8 cellular contexts compared by ENCODE assay signal in the genomic region with DNA sequence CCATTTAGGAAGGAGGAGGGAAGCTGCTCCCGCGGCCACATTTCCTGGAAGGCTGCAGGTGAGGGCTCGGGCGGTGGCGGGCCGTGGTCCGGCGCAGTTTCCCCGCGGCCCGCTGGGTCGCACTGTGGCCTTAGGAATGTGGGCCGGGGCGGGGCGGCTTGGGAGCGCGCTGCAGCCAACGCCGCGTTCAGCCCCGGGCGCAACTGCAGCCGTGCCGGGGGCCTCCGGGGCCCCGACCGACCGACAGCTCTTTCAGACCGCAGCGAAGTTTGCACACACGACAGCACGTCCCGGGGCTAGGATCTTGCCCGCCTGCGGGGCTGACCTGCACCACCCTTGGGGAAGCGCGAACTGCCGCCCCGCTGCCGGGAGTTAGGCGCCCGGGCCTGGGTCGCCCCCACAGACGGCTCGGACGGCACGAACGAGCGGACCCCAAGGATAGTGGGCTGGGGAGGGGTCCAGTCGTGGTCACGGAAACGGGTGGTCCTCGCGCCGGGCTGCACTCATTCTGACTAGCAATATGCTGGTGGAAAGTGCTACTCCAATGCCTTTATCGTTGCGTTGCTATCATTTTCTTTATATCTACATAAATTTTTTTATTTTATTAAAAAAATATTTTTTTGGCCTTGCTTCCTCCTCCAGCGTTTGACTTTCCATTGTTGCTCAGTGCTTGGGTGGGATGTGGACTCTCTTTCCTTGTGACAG.
DNase-seq lines count a peak whose midpoint lies in the region; ATAC-seq and TF ChIP-seq lines count a peak whose summit lies in the region.

No MANE protein-coding gene starts in this region.

- peaks cover 23% of the 10 kb centered on the region for H3K27me3 Mint-ChIP-seq in activated B cell treated with CpG ODN at 0.5 μM for 24 hours

- H3K27ac Mint-ChIP-seq in activated B cell treated with CpG ODN at 0.5 μM for 24 hours = no peak overlapping the region

- intact Hi-C loops in activated B cell treated with CpG ODN at 0.5 μM for 24 hours (cut with micrococcal nuclease) = loop anchor here (1.0 kb wide), 1 partner anchor 293 kb away; no protein-coding TSS in a partner anchor

- peak overlapping the region; percentile 28 for H3K4me3 Mint-ChIP-seq in activated B cell treated with CpG ODN at 0.5 μM for 24 hours

- CTCF ChIA-PET in activated B cell treated with CpG ODN at 0.5 μM for 24 hours (lab: Charles Lee) = interaction anchor here (0.8 to 1.6 kb wide), 3 partner anchors 288 to 293 kb away, joined by 3 to 5 read pairs (median 4); no protein-coding TSS in a partner anchor

- H3K4me1 Mint-ChIP-seq in activated B cell treated with CpG ODN at 0.5 μM for 24 hours = peaks cover 4% of the 10 kb centered on the region

- ATAC-seq in activated B cell treated with CpG ODN at 0.5 μM for 24 hours (ENCODE audit: low read depth) (peak; percentile 45), GM19455 (IDR thresholded peaks at IDR 0.05; ENCODE audit: unreplicated experiment) (no peak)

- H3K9me3 Mint-ChIP-seq in activated B cell treated with CpG ODN at 0.5 μM for 24 hours = peaks cover 8% of the 10 kb centered on the region

- POLR2A ChIA-PET in activated B cell treated with CpG ODN at 0.5 μM for 24 hours (lab: Charles Lee) = no interaction called here

- TF ChIP-seq CTCF in GM12872 (IDR thresholded peaks at IDR 0.05; ENCODE audit: insufficient read depth, low read depth, low read length) = peak; percentile 33; the same call in 1 of the 3 replicates
- no peak for TF ChIP-seq CTCF in activated B cell treated with CpG ODN at 0.5 μM for 24 hours (IDR thresholded peaks at IDR 0.05)
- peak; percentile 65 for TF ChIP-seq CTCF in cardiac fibroblast (IDR thresholded peaks at IDR 0.05; ENCODE audit: low read depth, low read length)

- DNase-seq in NCI-H1930 (lab: John Stamatoyannopoulos, UW) (peak; percentile 42 to 66), activated B cell treated with CpG ODN at 0.5 μM for 24 hours (no peak), cardiac fibroblast (ENCODE audit: low read depth in 2 of 2) (peak; percentile 36 to 58), inferior parietal cortex (ENCODE audit: extremely low spot score) (peak; percentile 27), cortex of kidney (lab: John Stamatoyannopoulos, UW) (no peak)

- H3K4me3 ChIP-seq in cardiac fibroblast (replicated peaks in 1 of 2; ENCODE audit: low read depth in 2 of 2, low read length in 2 of 2) = peak overlapping the region; percentile 55 to 59
- H3K4me3 ChIP-seq in skin epidermis = peak overlapping the region; percentile 27 to 51 (median 40)

- H3K27ac ChIP-seq in skin epidermis = peak overlapping the region in 19 of 21 experiments; percentile 14 to 84 (median 70)

- no peaks in the 10 kb centered on the region for H3K36me3 Mint-ChIP-seq in activated B cell treated with CpG ODN at 0.5 μM for 24 hours (ENCODE audit: low read depth)

Comparison
In these comparisons a context has a peak if more than half of its experiments do, and no peak if none do; other contexts are left out.
1. DNase-seq: peak in NCI-H1930 (2 of 2), cardiac fibroblast (2 of 2) and inferior parietal cortex (single experiment); none in activated B cell treated with CpG ODN at 0.5 μM for 24 hours (single experiment) and cortex of kidney (single experiment).